ENCODE assay signal across 15 cellular contexts in genomic region chr12:120239776-120240494, GRCh38. TPM values are rescaled to one million over a fixed set of nuclear protein-coding genes. Genes with fewer than 3 reads are reported as not detected.
DNase-seq lines count a peak whose midpoint lies in the region; ATAC-seq and TF ChIP-seq lines count a peak whose summit lies in the region.
"Had no signal": no experiment of that assay in that cellular context is flagged by ENCODE, and none has a peak within 500 bp of the region (broad histone marks: within the 10 kb centered on the region; RNA-seq: fewer than 3 reads in every experiment).

No MANE protein-coding gene starts in this region.

- H3K9me3 ChIP-seq in GM23248 (ENCODE audit: low read depth), result no peaks in the 10 kb centered on the region
- no peaks in the 10 kb centered on the region for H3K9me3 ChIP-seq in osteoblast (ENCODE audit: low read depth, low read length)

- peaks cover 79% of the 10 kb centered on the region for H3K4me1 Mint-ChIP-seq in endothelial cell (ENCODE audit: unreplicated experiment)
- H3K4me1 Mint-ChIP-seq: activated B cell treated with CpG ODN at 0.5 μM for 24 hours had no signal

- 0 out of 2 replicates have a peak overlapping the region, but pooled peaks have one; percentile 10 for H3K27ac ChIP-seq in ACC112 (ENCODE audit: low read depth, low read length)
- H3K27ac ChIP-seq in GM23248, result 0 out of 2 replicates have a peak overlapping the region, but pooled peaks have one; percentile 23
- no peak overlapping the region for H3K27ac ChIP-seq in osteoblast (ENCODE audit: low read depth, low read length)

- no peak overlapping the region for H3K4me3 Mint-ChIP-seq in endothelial cell (ENCODE audit: unreplicated experiment)
- H3K4me3 Mint-ChIP-seq: activated B cell treated with CpG ODN at 0.5 μM for 24 hours; activated naive CD8-positive, alpha-beta T cell treated with anti-CD3 and anti-CD28 coated beads, Interleukin-2, amount 10 ng/mL, durations not matched to agents 7 days and 5 days had no signal

- no peaks in the 10 kb centered on the region for H3K9me3 Mint-ChIP-seq in endothelial cell (ENCODE audit: unreplicated experiment)
- H3K9me3 Mint-ChIP-seq: activated B cell treated with CpG ODN at 0.5 μM for 24 hours; activated naive CD8-positive, alpha-beta T cell treated with anti-CD3 and anti-CD28 coated beads, Interleukin-2, amount 10 ng/mL, durations not matched to agents 7 days and 5 days had no signal

- DNase-seq in GM23248 (no peak), endothelial cell (ENCODE audit: low spot score) (no peak), osteoblast (ENCODE audit: insufficient read length, low spot score, missing footprints) (peak; percentile 31), omental fat pad (ENCODE audit: low spot score) (no peak), HuH-7 (ENCODE audit: low spot score) (no peak), mesenteric fat pad (ENCODE audit: low spot score) (no peak)
- DNase-seq: activated B cell treated with CpG ODN at 0.5 μM for 24 hours; activated naive CD8-positive, alpha-beta T cell treated with anti-CD3 and anti-CD28 coated beads, Interleukin-2, amount 10 ng/mL, durations not matched to agents 7 days and 5 days; DMS 273 treated with DMSO at 0.1 percent for 48 hours; NCI-H1436 treated with DMSO at 0.1 percent for 48 hours; NCI-H446; stimulated activated CD4-positive, alpha-beta T cell treated with anti-CD3 and anti-CD28 coated beads, Interleukin-1b, Interleukin-23, amount 100 ng/mL, for 48 hours had no signal

- H3K4me2 ChIP-seq in GM23248 (ENCODE audit: unreplicated experiment), result no peak overlapping the region
- no peak overlapping the region for H3K4me2 ChIP-seq in osteoblast (ENCODE audit: insufficient read depth, low read length)

- peaks cover 10% of the 10 kb centered on the region for H3K27me3 Mint-ChIP-seq in endothelial cell (ENCODE audit: unreplicated experiment)
- H3K27me3 Mint-ChIP-seq: activated naive CD8-positive, alpha-beta T cell treated with anti-CD3 and anti-CD28 coated beads, Interleukin-2, amount 10 ng/mL, durations not matched to agents 7 days and 5 days had no signal

- peak overlapping the region; percentile 30 for H3K27ac Mint-ChIP-seq in endothelial cell (ENCODE audit: unreplicated experiment)
- H3K27ac Mint-ChIP-seq: activated B cell treated with CpG ODN at 0.5 μM for 24 hours; activated naive CD8-positive, alpha-beta T cell treated with anti-CD3 and anti-CD28 coated beads, Interleukin-2, amount 10 ng/mL, durations not matched to agents 7 days and 5 days had no signal

- H3K9ac ChIP-seq in GM23248, result no peak overlapping the region

- H3K9me2 ChIP-seq in GM23248 (ENCODE audit: insufficient read depth), result no peaks in the 10 kb centered on the region

- in situ Hi-C loops in GM23248 (cut with MboI), result no loop called here

- peaks cover 49% of the 10 kb centered on the region for H3F3A ChIP-seq in GM23248 (ENCODE audit: insufficient read depth)

- H4K20me1 ChIP-seq in GM23248 (ENCODE audit: insufficient read depth) (no peaks in the 10 kb centered on the region), osteoblast (ENCODE audit: insufficient read depth, low read length) (peaks cover 40% of the 10 kb centered on the region)

- TF ChIP-seq CTCF in endothelial cell (IDR thresholded peaks at IDR 0.05; ENCODE audit: unreplicated experiment) (no peak), osteoblast (IDR thresholded peaks at IDR 0.05; ENCODE audit: extremely low read depth, low read depth, low read length) (no peak), omental fat pad (IDR thresholded peaks at IDR 0.05) (no peak)

- H3K4me1 ChIP-seq in ACC112 (ENCODE audit: control insufficient read depth, insufficient read depth, low read length, unreplicated experiment) (peaks cover 81% of the 10 kb centered on the region), GM23248 (ENCODE audit: insufficient read depth) (peaks cover 71% of the 10 kb centered on the region), osteoblast (ENCODE audit: insufficient read depth, low read length) (peaks cover 58% of the 10 kb centered on the region)

- H3K36me3 ChIP-seq in ACC112 (ENCODE audit: insufficient read depth, low read length) (no peaks in the 10 kb centered on the region; the same call in 1 of the 2 replicates), GM23248 (ENCODE audit: low read depth) (no peaks in the 10 kb centered on the region), osteoblast (ENCODE audit: insufficient read depth, low read length) (peaks cover 7% of the 10 kb centered on the region)

- H3K79me2 ChIP-seq in ACC112 (ENCODE audit: control insufficient read depth, insufficient read depth, low read length, unreplicated experiment) (peaks cover 86% of the 10 kb centered on the region), GM23248 (ENCODE audit: insufficient read depth) (peaks cover 97% of the 10 kb centered on the region), osteoblast (ENCODE audit: insufficient read depth, low read length) (peaks cover 91% of the 10 kb centered on the region)

- H3K4me3 ChIP-seq in ACC112 (ENCODE audit: low read depth, low read length) (no peak overlapping the region), GM23248 (no peak overlapping the region), osteoblast (ENCODE audit: insufficient read depth, low read length) (no peak overlapping the region)

- H2AFZ ChIP-seq in ACC112 (ENCODE audit: low read length, unreplicated experiment) (no peak overlapping the region), GM23248 (no peak overlapping the region), osteoblast (ENCODE audit: low read length) (no peak overlapping the region)

- H3K27me3 ChIP-seq in ACC112 (ENCODE audit: insufficient read depth, low read length) (no peaks in the 10 kb centered on the region), GM23248 (replicated peaks; ENCODE audit: insufficient read depth) (no peaks in the 10 kb centered on the region), osteoblast (ENCODE audit: insufficient read depth, low read length) (no peaks in the 10 kb centered on the region)

- ATAC-seq in HG03045 (IDR thresholded peaks at IDR 0.05; ENCODE audit: unreplicated experiment) (no peak), omental fat pad (ENCODE audit: low FRiP score) (no peak)

- H3K36me3 Mint-ChIP-seq in endothelial cell (ENCODE audit: low read depth, unreplicated experiment), result peaks cover 10% of the 10 kb centered on the region

- 81 to 86% methylated on average over 2 of the region's 2 CpGs for WGBS in GM23248 (ENCODE audit: low coverage in 1 of 2, low lambda C conversion rate in 2 of 2, missing lambda C conversion rate in 2 of 2), 2 experiments

RNA-seq across cellular contexts. Expression of gene PXN, which starts 25.6 kb away (rescaled TPM):
- 63.7 and 87.2 TPM in 2 replicates for total RNA-seq in GM23248 (2014; rRNA removed; shearing (Covaris generic))
- 134 and 135 TPM in 2 replicates for polyA plus RNA-seq in GM23248 (2016; fragmentation: Nextera tagmentation; extraction: Ambion mirVana)
- total RNA-seq in endothelial cell (ENCODE audit: unreplicated experiment) (227 TPM), osteoblast (41.6 and 46.3 TPM in 2 replicates), omental fat pad (100 to 1,000 TPM in 1 of 4 donors, 10 to 100 TPM in 3; 40.0 to 151 (median 73.1) TPM), mesenteric fat pad (123 TPM)

RNA-seq across cellular contexts. Expression of gene RPLP0, which starts 39.0 kb away (rescaled TPM):
- 4,120 and 4,786 TPM in 2 replicates for total RNA-seq in GM23248 (2014; rRNA removed; shearing (Covaris generic))
- polyA plus RNA-seq in GM23248 (2016; fragmentation: Nextera tagmentation; extraction: Ambion mirVana), result 1,272 and 1,276 TPM in 2 replicates
- 2,318 TPM for total RNA-seq in endothelial cell (ENCODE audit: unreplicated experiment)
- 2,042 and 2,075 TPM in 2 replicates for total RNA-seq in osteoblast
- 1,000 to 10,000 TPM; 2,289 to 4,489 (median 2,885) TPM for total RNA-seq in omental fat pad
- total RNA-seq in mesenteric fat pad, result 1,415 TPM

RNA-seq across cellular contexts. Expression of gene GCN1, which starts 45.4 kb away (rescaled TPM):
- total RNA-seq in GM23248 (2014; rRNA removed; shearing (Covaris generic)), result 74.8 and 79.7 TPM in 2 replicates
- polyA plus RNA-seq in GM23248 (2016; fragmentation: Nextera tagmentation; extraction: Ambion mirVana), result 24.2 and 24.5 TPM in 2 replicates
- 54.0 TPM for total RNA-seq in endothelial cell (ENCODE audit: unreplicated experiment)
- total RNA-seq in osteoblast, result 103 and 143 TPM in 2 replicates
- total RNA-seq in omental fat pad, result 10 to 100 TPM; 52.5 to 99.4 (median 72.1) TPM
- total RNA-seq in mesenteric fat pad, result 97.0 TPM

RNA-seq across cellular contexts. Expression of gene RNU4-2, which starts 51.8 kb away (rescaled TPM):
- under 0.01 TPM in 1 of 2 replicates, not detected in the other for total RNA-seq in GM23248 (2014; rRNA removed; shearing (Covaris generic))
- polyA plus RNA-seq in GM23248 (2016; fragmentation: Nextera tagmentation; extraction: Ambion mirVana), result 4.0 and 6.9 TPM in 2 replicates
- total RNA-seq in endothelial cell (ENCODE audit: unreplicated experiment), result 7,223 TPM
- total RNA-seq in osteoblast, result under 0.01 TPM in 2 replicates
- total RNA-seq in omental fat pad, result under 1 TPM; under 0.01 TPM
- total RNA-seq in mesenteric fat pad, result 7,466 TPM
- polyA plus RNA-seq: thymus had no signal

RNA-seq across cellular contexts. Expression of gene RNU4-1, which starts 53.1 kb away (rescaled TPM):
- total RNA-seq in GM23248 (2014; rRNA removed; shearing (Covaris generic)), result not detected in 2 replicates
- polyA plus RNA-seq in GM23248 (2016; fragmentation: Nextera tagmentation; extraction: Ambion mirVana), result 4.1 TPM in 1 of 2 replicates, not detected in the other
- 6,066 TPM for total RNA-seq in endothelial cell (ENCODE audit: unreplicated experiment)
- total RNA-seq in osteoblast, result under 0.01 TPM in 2 replicates
- under 1 TPM in 2 of 4 donors, not detected in 2; under 0.01 TPM for total RNA-seq in omental fat pad
- 976 TPM for total RNA-seq in mesenteric fat pad
- polyA plus RNA-seq: thymus had no signal
